8 cellular contexts compared by ENCODE assay signal in the genomic region with DNA sequence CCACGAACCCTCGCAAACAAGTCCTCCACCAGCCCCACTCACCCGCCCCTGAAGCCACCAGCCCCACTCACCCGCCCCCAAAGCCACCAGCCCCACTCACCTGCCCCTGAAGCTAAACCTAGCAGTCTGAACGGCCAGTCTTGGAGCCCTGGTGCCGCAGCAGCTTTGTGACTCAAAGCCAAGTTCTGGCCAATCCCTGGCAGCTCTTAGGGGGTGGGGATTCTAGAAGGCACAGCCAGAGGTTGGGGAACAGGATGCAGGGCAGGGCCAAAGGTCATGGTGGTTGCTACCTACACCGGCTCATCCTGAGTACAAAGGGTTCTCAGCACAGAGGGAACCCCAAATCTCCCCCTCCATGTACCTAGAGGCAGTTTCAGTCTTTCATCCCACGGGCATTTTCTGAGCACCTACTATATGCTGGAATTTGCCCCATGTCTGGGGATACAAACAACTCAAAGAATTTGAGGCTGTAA. TPM values are rescaled to one million over a fixed set of nuclear protein-coding genes. Genes with fewer than 3 reads are reported as not detected.
DNase-seq lines count a peak whose midpoint lies in the region; ATAC-seq, FAIRE-seq and TF ChIP-seq lines count a peak whose summit lies in the region.

A gene with protein sequence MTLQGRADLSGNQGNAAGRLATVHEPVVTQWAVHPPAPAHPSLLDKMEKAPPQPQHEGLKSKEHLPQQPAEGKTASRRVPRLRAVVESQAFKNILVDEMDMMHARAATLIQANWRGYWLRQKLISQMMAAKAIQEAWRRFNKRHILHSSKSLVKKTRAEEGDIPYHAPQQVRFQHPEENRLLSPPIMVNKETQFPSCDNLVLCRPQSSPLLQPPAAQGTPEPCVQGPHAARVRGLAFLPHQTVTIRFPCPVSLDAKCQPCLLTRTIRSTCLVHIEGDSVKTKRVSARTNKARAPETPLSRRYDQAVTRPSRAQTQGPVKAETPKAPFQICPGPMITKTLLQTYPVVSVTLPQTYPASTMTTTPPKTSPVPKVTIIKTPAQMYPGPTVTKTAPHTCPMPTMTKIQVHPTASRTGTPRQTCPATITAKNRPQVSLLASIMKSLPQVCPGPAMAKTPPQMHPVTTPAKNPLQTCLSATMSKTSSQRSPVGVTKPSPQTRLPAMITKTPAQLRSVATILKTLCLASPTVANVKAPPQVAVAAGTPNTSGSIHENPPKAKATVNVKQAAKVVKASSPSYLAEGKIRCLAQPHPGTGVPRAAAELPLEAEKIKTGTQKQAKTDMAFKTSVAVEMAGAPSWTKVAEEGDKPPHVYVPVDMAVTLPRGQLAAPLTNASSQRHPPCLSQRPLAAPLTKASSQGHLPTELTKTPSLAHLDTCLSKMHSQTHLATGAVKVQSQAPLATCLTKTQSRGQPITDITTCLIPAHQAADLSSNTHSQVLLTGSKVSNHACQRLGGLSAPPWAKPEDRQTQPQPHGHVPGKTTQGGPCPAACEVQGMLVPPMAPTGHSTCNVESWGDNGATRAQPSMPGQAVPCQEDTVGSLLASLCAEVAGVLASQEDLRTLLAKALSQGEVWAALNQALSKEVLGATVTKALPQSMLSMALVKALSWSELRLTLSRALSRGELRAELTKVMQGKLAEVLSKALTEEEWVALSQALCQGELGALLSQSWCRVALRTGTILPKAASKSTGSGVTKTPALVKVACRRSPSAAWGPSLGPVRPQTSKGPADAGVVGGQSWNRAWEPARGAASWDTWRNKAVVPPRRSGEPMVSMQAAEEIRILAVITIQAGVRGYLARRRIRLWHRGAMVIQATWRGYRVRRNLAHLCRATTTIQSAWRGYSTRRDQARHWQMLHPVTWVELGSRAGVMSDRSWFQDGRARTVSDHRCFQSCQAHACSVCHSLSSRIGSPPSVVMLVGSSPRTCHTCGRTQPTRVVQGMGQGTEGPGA (N-terminal part only) (minus strand): TSS at position 150 of the 473 bp plus-strand sequence. CDS start 4,974 bp downstream, outside the sequence.

- peaks cover 8% of the 10 kb centered on the region for H3K36me3 ChIP-seq in bronchial epithelial cell (ENCODE audit: control insufficient read depth, insufficient read depth, low read length)
- H3K36me3 ChIP-seq in mesendoderm (ENCODE audit: control insufficient read depth, insufficient read depth, low read length) = peaks cover 5% of the 10 kb centered on the region
- peaks cover 0 to 3% of the 10 kb centered on the region in 2 donors for H3K36me3 ChIP-seq in aorta (ENCODE audit: control insufficient read depth in 1 of 2, insufficient read depth in 2 of 2, low read length in 1 of 2)

- H4K5ac ChIP-seq in mesendoderm (ENCODE audit: low read length) = no peak within 1 kb of the TSS

- H3K9ac ChIP-seq in mesendoderm (ENCODE audit: low read length) = no peak within 1 kb of the TSS

- H3K23ac ChIP-seq in mesendoderm (ENCODE audit: low read length) = no peak within 1 kb of the TSS

- H3K4me3 ChIP-seq in bronchial epithelial cell (ENCODE audit: low read depth, low read length) (no peak within 1 kb of the TSS), mesendoderm (ENCODE audit: low read length) (no peak within 1 kb of the TSS), aorta (ENCODE audit: low read length in 2 of 2) (no peak within 1 kb of the TSS)

- no peak within 1 kb of the TSS for H3K4ac ChIP-seq in mesendoderm (ENCODE audit: low read depth, low read length)

- peak; percentile 39 for DNase-seq in stimulated activated CD4-positive, alpha-beta T cell treated with anti-CD3 and anti-CD28 coated beads, Interleukin-15, amount 100 ng/mL, for 24 hours
- no peak for DNase-seq in stimulated activated CD4-positive, alpha-beta T cell treated with anti-CD3 and anti-CD28 coated beads, Interleukin-1b, Interleukin-23, amount 100 ng/mL, for 48 hours
- DNase-seq in bronchial epithelial cell (ENCODE audit: low read depth) = peak; percentile 48
- peak; percentile 67 for DNase-seq in mesendoderm
- peak in 1 of 2 donors; percentile 86 for DNase-seq in aorta
- no peak for DNase-seq in NCI-H128 (lab: John Stamatoyannopoulos, UW; ENCODE audit: unreplicated experiment)
- no peak for DNase-seq in cerebellar nuclear complex (lab: John Stamatoyannopoulos, UW)
- no peak for DNase-seq in NCI-H69 (lab: John Stamatoyannopoulos, UW)

- H2BK120ac ChIP-seq in mesendoderm (ENCODE audit: low read depth, low read length) = no peak within 1 kb of the TSS

- H3K4me2 ChIP-seq in mesendoderm (ENCODE audit: low read length) = no peak within 1 kb of the TSS

- no peak within 1 kb of the TSS for H4K8ac ChIP-seq in mesendoderm (ENCODE audit: low read depth, low read length)

- H2AK5ac ChIP-seq in mesendoderm (ENCODE audit: low read length) = no peak within 1 kb of the TSS

- peaks cover 13% of the 10 kb centered on the region for H3K79me1 ChIP-seq in mesendoderm (ENCODE audit: low read length)

- H3K27me3 ChIP-seq in bronchial epithelial cell (ENCODE audit: control insufficient read depth, insufficient read depth, low read length) = no peaks in the 10 kb centered on the region
- H3K27me3 ChIP-seq in mesendoderm (ENCODE audit: insufficient read depth, low read length, poor library complexity) = no peaks in the 10 kb centered on the region
- H3K27me3 ChIP-seq in aorta (ENCODE audit: control insufficient read depth in 1 of 2, insufficient read depth in 2 of 2, low read length in 1 of 2) = no peaks in the 10 kb centered on the region

- intact Hi-C loops in aorta (cut with DNase I) = no loop called here

- peaks cover 18% of the 10 kb centered on the region for H3K79me2 ChIP-seq in mesendoderm (ENCODE audit: control insufficient read depth, insufficient read depth, low read length)

- peak; percentile 14 for ATAC-seq in aorta (ENCODE audit: low FRiP score)

- no peak within 1 kb of the TSS for H2BK5ac ChIP-seq in mesendoderm (ENCODE audit: low read length)

- no peaks in the 10 kb centered on the region for H3K9me3 ChIP-seq in aorta (ENCODE audit: control insufficient read depth, low read length)

- no peak within 1 kb of the TSS for H3K18ac ChIP-seq in mesendoderm (ENCODE audit: low read length)

- no peak within 1 kb of the TSS for H3K56ac ChIP-seq in mesendoderm (ENCODE audit: low read length)

- no peak for TF ChIP-seq CTCF in bronchial epithelial cell (IDR thresholded peaks at IDR 0.05; ENCODE audit: insufficient read depth, low read length, severe bottlenecking)

- no CpG with 5 or more reads among the region's 8 CpGs for WGBS in mesendoderm (ENCODE audit: extremely low coverage, insufficient coverage, low lambda C conversion rate)
- WGBS in aorta, 2 donors = 49 to 50% methylated on average over 8 of the region's 8 CpGs

- H3K27ac ChIP-seq in mesendoderm (ENCODE audit: low read depth, low read length) = no peak within 1 kb of the TSS
- peak within 1 kb of the TSS in 1 of 2 donors; percentile 14 for H3K27ac ChIP-seq in aorta (ENCODE audit: low read depth in 1 of 2, low read length in 2 of 2)

- H3K4me1 ChIP-seq in mesendoderm (ENCODE audit: control insufficient read depth, low read depth, low read length) = peaks cover 6% of the 10 kb centered on the region
- H3K4me1 ChIP-seq in aorta (ENCODE audit: control insufficient read depth in 1 of 2, insufficient read depth in 2 of 2, low read length in 2 of 2) = peaks cover 0 to 2% of the 10 kb centered on the region in 2 donors

- FAIRE-seq in bronchial epithelial cell (lab: Jason Lieb, UNC) = no peak

- H2BK15ac ChIP-seq in mesendoderm (replicated peaks; ENCODE audit: low read depth) = no peak within 1 kb of the TSS

RNA-seq across cellular contexts. Expression of the gene that starts here (rescaled TPM):
- under 0.01 TPM in 1 of 2 replicates, not detected in the other for total RNA-seq in bronchial epithelial cell
- 0.06 TPM for polyA plus RNA-seq in mesendoderm (2013, experiment 1 of 2)
- polyA plus RNA-seq in mesendoderm (2013, experiment 2 of 2) = 0.07 TPM
- total RNA-seq in aorta = 10 to 100 TPM in 1 of 2 donors, 1 to 10 TPM in 1; 8.1 to 12.2 TPM
- 10 to 100 TPM in 1 of 2 donors, 1 to 10 TPM in 1; 4.5 to 20.7 TPM for polyA plus RNA-seq in aorta

Comparison
In these comparisons a context has a peak if more than half of its experiments do, and no peak if none do; other contexts are left out.
1. DNase-seq: peak in stimulated activated CD4-positive, alpha-beta T cell treated with anti-CD3 and anti-CD28 coated beads, Interleukin-15, amount 100 ng/mL, for 24 hours (single experiment) and mesendoderm (single experiment); none in stimulated activated CD4-positive, alpha-beta T cell treated with anti-CD3 and anti-CD28 coated beads, Interleukin-1b, Interleukin-23, amount 100 ng/mL, for 48 hours (single experiment), NCI-H128 (single experiment), cerebellar nuclear complex (0 of 2) and NCI-H69 (single experiment).
2. Peak in DNase-seq in bronchial epithelial cell; RNA of the gene not detected or under 1 TPM.